ENCODE assay signal across 8 cellular contexts in genomic region chr2:218406209-218406948, GRCh38. TPM values are rescaled to one million over a fixed set of nuclear protein-coding genes. Genes with fewer than 3 reads are reported as not detected.
DNase-seq lines count a peak whose midpoint lies in the region; ATAC-seq lines count a peak whose summit lies in the region.

No MANE protein-coding gene starts in this region.

- no peaks in the 10 kb centered on the region for H3K27me3 Mint-ChIP-seq in effector memory CD8-positive, alpha-beta T cell

- H3K36me3 Mint-ChIP-seq in effector memory CD8-positive, alpha-beta T cell (ENCODE audit: insufficient read depth): peaks cover 55% of the 10 kb centered on the region

- DNase-seq in D341Med (ENCODE audit: low spot score) (peak; percentile 95), HUDEP-2 (lab: John Stamatoyannopoulos, UW; ENCODE audit: unreplicated experiment in 76 of 76) (peak in 75 of 76 experiments; percentile 71 to 100 (median 96)), NOMO-1 (lab: John Stamatoyannopoulos, UW; ENCODE audit: unreplicated experiment in 2 of 2) (peak; percentile 98 to 100), mesenteric fat pad (ENCODE audit: low spot score) (peak; percentile 100)
- DNase-seq in activated CD8-positive, alpha-beta memory T cell treated with anti-CD3 and anti-CD28 coated beads for 48 hours (ENCODE audit: low read depth in 2 of 3, low spot score in 2 of 3): peak; percentile 90 to 91 (median 90)
- DNase-seq in effector memory CD8-positive, alpha-beta T cell: peak; percentile 88 to 90 (median 89)
- DNase-seq in stimulated activated CD8-positive, alpha-beta memory T cell treated with anti-CD3 and anti-CD28 coated beads, Interleukin-15, amount 100 ng/mL, for 1 hour (ENCODE audit: low read depth): peak; percentile 82

- peaks cover 44 to 58% of the 10 kb centered on the region in 2 donors for H3K4me1 Mint-ChIP-seq in effector memory CD8-positive, alpha-beta T cell (ENCODE audit: low read depth in 2 of 2)

- H3K9me3 Mint-ChIP-seq in effector memory CD8-positive, alpha-beta T cell: no peaks in the 10 kb centered on the region

- peak; percentile 74 for ATAC-seq in GM21390 (IDR thresholded peaks at IDR 0.05; ENCODE audit: unreplicated experiment)
- ATAC-seq in effector memory CD8-positive, alpha-beta T cell (replicated peaks): peak; percentile 75

- H3K4me3 Mint-ChIP-seq in effector memory CD8-positive, alpha-beta T cell: peak overlapping the region; percentile 88 to 89

- H3K27ac Mint-ChIP-seq in effector memory CD8-positive, alpha-beta T cell: peak overlapping the region; percentile 92 to 99

RNA-seq across cellular contexts. Expression of gene CTDSP1, which starts 6.7 kb away (rescaled TPM):
- 123 TPM for total RNA-seq in mesenteric fat pad

RNA-seq across cellular contexts. Expression of gene VIL1, which starts 12.5 kb away (rescaled TPM):
- total RNA-seq in mesenteric fat pad: 0.55 TPM

RNA-seq across cellular contexts. Expression of gene SLC11A1, which starts 24.3 kb away (rescaled TPM):
- total RNA-seq in mesenteric fat pad: 122 TPM

RNA-seq across cellular contexts. Expression of gene CATIP, which starts 49.7 kb away (rescaled TPM):
- not detected for total RNA-seq in mesenteric fat pad

Comparison
In these comparisons a context has a peak if more than half of its experiments do, and no peak if none do; other contexts are left out.
1. Peak in every context shown above with its lines: DNase-seq and ATAC-seq.